Comparison of ENCODE assay signal across 29 cellular contexts in the genomic region with DNA sequence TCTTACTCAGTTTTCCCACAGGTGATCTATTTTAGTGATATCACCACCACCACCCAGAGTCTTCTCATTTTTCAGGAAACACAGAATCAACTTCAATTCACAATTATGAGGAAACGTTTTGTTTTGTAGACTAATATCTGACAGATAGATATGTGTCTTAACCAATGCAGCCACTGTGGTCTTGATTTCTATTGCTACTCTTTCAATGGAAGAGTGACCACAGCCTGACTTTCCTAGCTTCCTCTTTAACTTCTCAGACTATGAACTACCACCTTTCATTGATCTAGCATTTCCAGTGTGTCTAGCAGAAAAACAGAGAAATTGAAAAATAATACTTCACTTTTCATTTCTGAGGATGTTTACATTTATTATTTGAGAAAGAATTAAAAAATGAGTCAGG. TPM values are rescaled to one million over a fixed set of nuclear protein-coding genes. Genes with fewer than 3 reads are reported as not detected.
A peak's percentile ranks its signal among the peaks of the same experiment; 100 is the strongest.
DNase-seq lines count a peak whose midpoint lies in the region; ATAC-seq and TF ChIP-seq lines count a peak whose summit lies in the region.
"Had no signal": no experiment of that assay in that cellular context is flagged by ENCODE, and none has a peak within 500 bp of the region (broad histone marks: within the 10 kb centered on the region; RNA-seq: fewer than 3 reads in every experiment).

No MANE protein-coding gene starts in this region.

- peaks cover 23% of the 10 kb centered on the region for H3K4me1 Mint-ChIP-seq in activated T-cell treated with anti-CD3 and anti-CD28 coated beads, Interleukin-2, amount 50 U/mL, for 72 hours (ENCODE audit: low read depth)

- in situ Hi-C loops in KBM-7 (cut with MboI; ENCODE audit: low pct_unique_long_range_greater_than_20kb, low sequenced_read_pairs): no loop called here

- H3K4me1 ChIP-seq in upper lobe of right lung: peaks cover 4% of the 10 kb centered on the region
- H3K4me1 ChIP-seq: BE2C had no signal

- H3K9ac ChIP-seq in SU-DHL-6 (ENCODE audit: low read length): no peak overlapping the region
- H3K9ac ChIP-seq: GM23248 had no signal

- no peaks in the 10 kb centered on the region for H3K9me3 ChIP-seq in SU-DHL-6 (ENCODE audit: insufficient read depth, low read length)
- H3K9me3 ChIP-seq in upper lobe of right lung: no peaks in the 10 kb centered on the region
- H3K9me3 ChIP-seq: BE2C, MG63, ovary, suprapubic skin had no signal

- peaks cover 3 to 4% of the 10 kb centered on the region in 2 donors for H3K36me3 Mint-ChIP-seq in activated T-cell treated with anti-CD3 and anti-CD28 coated beads, Interleukin-2, amount 50 U/mL, for 72 hours (ENCODE audit: insufficient read depth in 2 of 2)

- no peak for DNase-seq in activated T-cell treated with anti-CD3 and anti-CD28 coated beads, Interleukin-2, amount 50 U/mL, for 72 hours
- DNase-seq in activated T-cell treated with anti-CD3 and anti-CD28 coated beads for 4 hours (no peak), KBM-7 (peak; percentile 43), upper lobe of right lung (no peak), NCI-H345 treated with DMSO at 0.1 percent for 48 hours (lab: John Stamatoyannopoulos, UW; ENCODE audit: unreplicated experiment) (no peak)
- DNase-seq: activated CD8-positive, alpha-beta T cell treated with anti-CD3 and anti-CD28 coated beads for 36 hours; activated naive CD4-positive, alpha-beta T cell treated with anti-CD3 and anti-CD28 coated beads, Interleukin-2, amount 10 ng/mL, durations not matched to agents 7 days and 5 days; activated T-cell treated with anti-CD3 and anti-CD28 coated beads, Interleukin-2, amount 50 U/mL, for 48 hours; amniotic stem cell; BE2C; DND-41; effector CD4-positive, alpha-beta T cell; GM23248; head of caudate nucleus; left cardiac atrium; MG63; naive thymus-derived CD8-positive, alpha-beta T cell; NCI-H2171; NCI-H524 treated with DMSO at 0.1 percent for 48 hours; ovary; retina; small intestine; stimulated activated CD4-positive, alpha-beta T cell treated with anti-CD3 and anti-CD28 coated beads, Interleukin-2, amount 100 ng/mL, for 24 hours; T-cell had no signal

- H3K79me2 ChIP-seq in SU-DHL-6 (ENCODE audit: insufficient read depth, low read length): peaks cover 48% of the 10 kb centered on the region

- no peak overlapping the region for H2AFZ ChIP-seq in SU-DHL-6 (ENCODE audit: low read depth, low read length, severe bottlenecking)
- H2AFZ ChIP-seq: GM23248 had no signal

- peaks cover 43% of the 10 kb centered on the region for H3F3A ChIP-seq in SU-DHL-6 (ENCODE audit: insufficient read depth)

- no peaks in the 10 kb centered on the region for H3K27me3 Mint-ChIP-seq in activated T-cell treated with anti-CD3 and anti-CD28 coated beads, Interleukin-2, amount 50 U/mL, for 72 hours (ENCODE audit: low read depth)
- H3K27me3 Mint-ChIP-seq: activated CD8-positive, alpha-beta T cell treated with anti-CD3 and anti-CD28 coated beads for 36 hours; activated naive CD4-positive, alpha-beta T cell treated with anti-CD3 and anti-CD28 coated beads, Interleukin-2, amount 10 ng/mL, durations not matched to agents 7 days and 5 days; naive thymus-derived CD8-positive, alpha-beta T cell; T-cell had no signal

- H3K27me3 ChIP-seq in SU-DHL-6 (ENCODE audit: low read length): no peaks in the 10 kb centered on the region
- H3K27me3 ChIP-seq in upper lobe of right lung: no peaks in the 10 kb centered on the region
- H3K27me3 ChIP-seq: BE2C, MG63, ovary, suprapubic skin had no signal

- TF ChIP-seq CTCF in SU-DHL-6 (IDR thresholded peaks at IDR 0.05; ENCODE audit: insufficient read depth, low read length, poor library complexity, severe bottlenecking): no peak
- TF ChIP-seq CTCF in upper lobe of right lung (IDR thresholded peaks at IDR 0.05): no peak

- no peak for ATAC-seq in activated T-cell treated with anti-CD3 and anti-CD28 coated beads, Interleukin-2, amount 50 U/mL, for 72 hours (replicated peaks in 1 of 2)
- ATAC-seq in upper lobe of right lung: peak; percentile 56
- no peak for ATAC-seq in HG02870 (IDR thresholded peaks at IDR 0.05; ENCODE audit: unreplicated experiment)
- ATAC-seq in GM18517 (IDR thresholded peaks at IDR 0.05; ENCODE audit: unreplicated experiment): no peak
- ATAC-seq: activated CD4-positive, CD25-positive, alpha-beta regulatory T cell treated with anti-CD3 and anti-CD28 coated beads, Interleukin-2, amount 50 U/mL, for 24 hours; activated CD8-positive, alpha-beta T cell treated with anti-CD3 and anti-CD28 coated beads for 36 hours; left cardiac atrium; naive thymus-derived CD8-positive, alpha-beta T cell; T-cell had no signal

- H3K4me3 ChIP-seq in SU-DHL-6 (ENCODE audit: insufficient read depth, low read length, poor library complexity, severe bottlenecking): no peak overlapping the region
- no peak overlapping the region for H3K4me3 ChIP-seq in upper lobe of right lung
- H3K4me3 ChIP-seq: GM23248, MG63, ovary, suprapubic skin had no signal

- intact Hi-C loops in upper lobe of right lung (cut with DNase I): loop anchor here (10.0 kb wide), 1 partner anchor 220 kb away; no protein-coding TSS in a partner anchor

- no peak overlapping the region for H3K4me2 ChIP-seq in SU-DHL-6 (ENCODE audit: low read depth, low read length, poor library complexity, severe bottlenecking)

- 0 out of 2 replicates have a peak overlapping the region, but pooled peaks have one; percentile 4 for H3K27ac ChIP-seq in SU-DHL-6 (ENCODE audit: low read depth, low read length)
- no peak overlapping the region for H3K27ac ChIP-seq in upper lobe of right lung
- H3K27ac ChIP-seq: GM23248, ovary, suprapubic skin had no signal

- peak overlapping the region; percentile 54 for H3K27ac Mint-ChIP-seq in activated T-cell treated with anti-CD3 and anti-CD28 coated beads, Interleukin-2, amount 50 U/mL, for 72 hours
- H3K27ac Mint-ChIP-seq: activated CD8-positive, alpha-beta T cell treated with anti-CD3 and anti-CD28 coated beads for 36 hours; activated naive CD4-positive, alpha-beta T cell treated with anti-CD3 and anti-CD28 coated beads, Interleukin-2, amount 10 ng/mL, durations not matched to agents 7 days and 5 days had no signal

- H4K20me1 ChIP-seq in SU-DHL-6 (ENCODE audit: low read depth, low read length): no peaks in the 10 kb centered on the region

- H3K9me2 ChIP-seq in SU-DHL-6 (replicated peaks; ENCODE audit: insufficient read depth, low read length): no peaks in the 10 kb centered on the region

- H3K4me3 Mint-ChIP-seq in activated T-cell treated with anti-CD3 and anti-CD28 coated beads, Interleukin-2, amount 50 U/mL, for 72 hours: no peak overlapping the region
- H3K4me3 Mint-ChIP-seq: activated CD8-positive, alpha-beta T cell treated with anti-CD3 and anti-CD28 coated beads for 36 hours; activated naive CD4-positive, alpha-beta T cell treated with anti-CD3 and anti-CD28 coated beads, Interleukin-2, amount 10 ng/mL, durations not matched to agents 7 days and 5 days; naive thymus-derived CD8-positive, alpha-beta T cell; T-cell had no signal

- peaks cover 38% of the 10 kb centered on the region; the same call in 1 of the 2 replicates for H3K36me3 ChIP-seq in SU-DHL-6 (ENCODE audit: low read length)
- peaks cover 54% of the 10 kb centered on the region for H3K36me3 ChIP-seq in upper lobe of right lung
- H3K36me3 ChIP-seq: ovary had no signal

- no peaks in the 10 kb centered on the region for H3K9me3 Mint-ChIP-seq in activated T-cell treated with anti-CD3 and anti-CD28 coated beads, Interleukin-2, amount 50 U/mL, for 72 hours
- H3K9me3 Mint-ChIP-seq: activated CD8-positive, alpha-beta T cell treated with anti-CD3 and anti-CD28 coated beads for 36 hours; activated naive CD4-positive, alpha-beta T cell treated with anti-CD3 and anti-CD28 coated beads, Interleukin-2, amount 10 ng/mL, durations not matched to agents 7 days and 5 days; naive thymus-derived CD8-positive, alpha-beta T cell; T-cell had no signal

RNA-seq across cellular contexts. Expression of a gene that starts 20.5 kb away (rescaled TPM):
- total RNA-seq in activated T-cell treated with anti-CD3 and anti-CD28 coated beads, Interleukin-2, amount 50 U/mL, for 72 hours: 10 to 100 TPM; 22.9 to 30.1 TPM
- total RNA-seq in upper lobe of right lung: 57.7 TPM
